Comparison of ENCODE assay signal across 21 cellular contexts in the genomic region with DNA sequence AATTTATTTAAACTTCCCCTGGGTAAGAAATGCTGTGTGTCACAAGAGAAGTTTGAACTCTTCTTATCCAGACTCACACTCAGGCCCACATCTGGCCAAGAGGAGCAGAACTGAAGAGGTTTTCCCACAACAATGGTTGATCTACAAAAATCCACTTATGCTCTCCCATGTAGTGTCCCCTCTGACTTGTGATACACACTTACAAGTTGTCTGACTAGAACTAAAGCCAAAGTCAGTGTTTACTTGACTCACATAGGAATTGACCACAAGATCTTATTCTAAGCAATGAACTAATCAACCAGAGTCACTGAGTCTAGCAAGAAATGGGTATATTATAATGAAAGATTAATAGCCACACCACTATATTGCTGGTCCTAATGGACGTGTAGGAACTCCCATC.
"Had no signal": no experiment of that assay in that cellular context is flagged by ENCODE, and none has a peak within 500 bp of the region (broad histone marks: within the 10 kb centered on the region; RNA-seq: fewer than 3 reads in every experiment).

No MANE protein-coding gene starts in this region.

- H3K4me3 ChIP-seq: Peyer's patch, SJCRH30 had no signal

- ATAC-seq: activated CD4-positive, alpha-beta T cell treated with anti-CD3 and anti-CD28 coated beads for 36 hours; activated CD8-positive, alpha-beta T cell treated with anti-CD3 and anti-CD28 coated beads for 36 hours; activated T-cell treated with anti-CD3 and anti-CD28 coated beads, Interleukin-2, amount 50 U/mL, for 72 hours had no signal

- H3K4me2 ChIP-seq: SK-N-SH had no signal

- H3K27ac ChIP-seq: Peyer's patch, RWPE1, SJCRH30, VCaP had no signal

- H3K9me3 ChIP-seq: Peyer's patch, SJCRH30, SK-N-SH had no signal

- H3K4me1 ChIP-seq: Peyer's patch, SJCRH30 had no signal

- H3K9ac ChIP-seq: SK-N-SH had no signal

- H3K27me3 ChIP-seq: Peyer's patch, SJCRH30 had no signal

- H3K36me3 ChIP-seq: Peyer's patch, SJCRH30 had no signal

- DNase-seq: activated CD4-positive, alpha-beta T cell treated with anti-CD3 and anti-CD28 coated beads for 36 hours; activated CD8-positive, alpha-beta memory T cell treated with anti-CD3 and anti-CD28 coated beads, Interleukin-2, amount 50 U/mL, for 4 hours; activated CD8-positive, alpha-beta T cell treated with anti-CD3 and anti-CD28 coated beads for 36 hours; activated gamma-delta T cell treated with Interleukin-2 at 50 U/mL for 16 hours; activated naive CD4-positive, alpha-beta T cell treated with anti-CD3 and anti-CD28 coated beads, Interleukin-2, amount 10 ng/mL, durations not matched to agents 7 days and 5 days; activated naive CD8-positive, alpha-beta T cell treated with anti-CD3 and anti-CD28 coated beads for 36 hours; activated T-cell treated with anti-CD3 and anti-CD28 coated beads, Interleukin-2, amount 50 U/mL, for 72 hours; cerebellar nuclear complex; MM.1S; NCI-H1105; NCI-H1436 treated with DMSO at 0.1 percent for 48 hours; NCI-H187; NCI-H2081; NCI-H510A treated with DMSO at 0.1 percent for 48 hours; Peyer's patch; Right ventricle myocardium superior; SJCRH30; SK-N-SH; T-helper 1 cell had no signal
